In genomic region chr17:4934173-4934979, GRCh38 we compare ENCODE assay signal across 8 cellular contexts. TPM values are rescaled to one million over a fixed set of nuclear protein-coding genes. Genes with fewer than 3 reads are reported as not detected.
A peak's percentile ranks its signal among the peaks of the same experiment; 100 is the strongest.
DNase-seq lines count a peak whose midpoint lies in the region; ATAC-seq and TF ChIP-seq lines count a peak whose summit lies in the region.

No MANE protein-coding gene starts in this region.

- peak; percentile 17 for TF ChIP-seq CTCF in upper lobe of right lung (IDR thresholded peaks at IDR 0.05)

- 67% methylated on average over 14 of the region's 14 CpGs for WGBS in HUES64

- H3K4me3 ChIP-seq in HUES64 (ENCODE audit: low read length) (no peak overlapping the region), upper lobe of right lung (no peak overlapping the region)

- no peaks in the 10 kb centered on the region for H3K9me3 ChIP-seq in HUES64 (ENCODE audit: insufficient read depth, low read depth, low read length)
- no peaks in the 10 kb centered on the region for H3K9me3 ChIP-seq in upper lobe of right lung

- peak overlapping the region; percentile 50 for H3K27ac Mint-ChIP-seq in activated CD8-positive, alpha-beta T cell treated with anti-CD3 and anti-CD28 coated beads, Interleukin-2, amount 10 ng/mL, durations not matched to agents 7 days and 5 days

- no peaks in the 10 kb centered on the region for H3K9me3 Mint-ChIP-seq in activated CD8-positive, alpha-beta T cell treated with anti-CD3 and anti-CD28 coated beads, Interleukin-2, amount 10 ng/mL, durations not matched to agents 7 days and 5 days (ENCODE audit: insufficient read depth)

- POLR2A ChIA-PET in activated CD8-positive, alpha-beta T cell treated with anti-CD3 and anti-CD28 coated beads, Interleukin-2, amount 10 ng/mL, durations not matched to agents 7 days and 5 days (lab: Charles Lee): interaction anchor here (0.6 to 1.4 kb wide), 3 partner anchors 9 to 21 kb away, joined by 3 to 5 read pairs (median 3); no protein-coding TSS in a partner anchor

- H3K36me3 ChIP-seq in HUES64 (ENCODE audit: insufficient read depth, low read length) (peaks cover 21% of the 10 kb centered on the region), upper lobe of right lung (peaks cover 13% of the 10 kb centered on the region)

- peak; percentile 20 for ATAC-seq in activated CD8-positive, alpha-beta T cell treated with anti-CD3 and anti-CD28 coated beads, Interleukin-2, amount 10 ng/mL, durations not matched to agents 7 days and 5 days
- peak; percentile 50 for ATAC-seq in upper lobe of right lung
- no peak for ATAC-seq in HG03097 (IDR thresholded peaks at IDR 0.05; ENCODE audit: low FRiP score, unreplicated experiment)

- H3K4me3 Mint-ChIP-seq in activated CD8-positive, alpha-beta T cell treated with anti-CD3 and anti-CD28 coated beads, Interleukin-2, amount 10 ng/mL, durations not matched to agents 7 days and 5 days: no peak overlapping the region

- no peaks in the 10 kb centered on the region for H3K27me3 Mint-ChIP-seq in activated CD8-positive, alpha-beta T cell treated with anti-CD3 and anti-CD28 coated beads, Interleukin-2, amount 10 ng/mL, durations not matched to agents 7 days and 5 days (ENCODE audit: low read depth)

- H3K36me3 Mint-ChIP-seq in activated CD8-positive, alpha-beta T cell treated with anti-CD3 and anti-CD28 coated beads, Interleukin-2, amount 10 ng/mL, durations not matched to agents 7 days and 5 days (ENCODE audit: low read depth): peaks cover 61% of the 10 kb centered on the region

- H3K27me3 ChIP-seq in HUES64 (ENCODE audit: insufficient read depth, low read length) (no peaks in the 10 kb centered on the region), upper lobe of right lung (no peaks in the 10 kb centered on the region)

- peaks cover 9% of the 10 kb centered on the region; the same call in 1 of the 2 replicates for H3K4me1 ChIP-seq in HUES64 (ENCODE audit: insufficient read depth, low read length)
- peaks cover 17% of the 10 kb centered on the region for H3K4me1 ChIP-seq in upper lobe of right lung

- H3K27ac ChIP-seq in HUES64 (ENCODE audit: low read depth, low read length) (0 out of 2 replicates have a peak overlapping the region, but pooled peaks have one; percentile 6), upper lobe of right lung (no peak overlapping the region)

- peaks cover 47% of the 10 kb centered on the region for H3K4me1 Mint-ChIP-seq in activated CD8-positive, alpha-beta T cell treated with anti-CD3 and anti-CD28 coated beads, Interleukin-2, amount 10 ng/mL, durations not matched to agents 7 days and 5 days (ENCODE audit: low read depth)

- no peak overlapping the region for H3K9ac ChIP-seq in HUES64 (ENCODE audit: low read depth, low read length)

- CTCF ChIA-PET in activated CD8-positive, alpha-beta T cell treated with anti-CD3 and anti-CD28 coated beads, Interleukin-2, amount 10 ng/mL, durations not matched to agents 7 days and 5 days (lab: Charles Lee): interaction anchor here (0.7 to 1.3 kb wide), 3 partner anchors 25 to 33 kb away, joined by 3 to 5 read pairs (median 3); partner anchors contain the start of genes CHRNE and SPAG7

- peak; percentile 65 for DNase-seq in DMS53 (lab: John Stamatoyannopoulos, UW)
- DNase-seq in DMS53 treated with DMSO at 0.1 percent for 48 hours (lab: John Stamatoyannopoulos, UW; ENCODE audit: unreplicated experiment): no peak
- peak; percentile 35 for DNase-seq in activated CD8-positive, alpha-beta T cell treated with anti-CD3 and anti-CD28 coated beads, Interleukin-2, amount 10 ng/mL, durations not matched to agents 7 days and 5 days
- peak; percentile 70 for DNase-seq in iPS-NIHi11 (ENCODE audit: low spot score)
- peak; percentile 71 for DNase-seq in upper lobe of right lung
- no peak for DNase-seq in activated CD4-positive, alpha-beta T cell treated with anti-CD3 and anti-CD28 coated beads, Interleukin-2, amount 50 U/mL, for 4 hours

- intact Hi-C loops in upper lobe of right lung (cut with DNase I): no loop called here

RNA-seq across cellular contexts. Expression of gene GP1BA, which starts 2.3 kb away (rescaled TPM):
- not detected for polyA plus RNA-seq in HUES64 (2013, experiment 1 of 2)
- polyA plus RNA-seq in HUES64 (2013, experiment 2 of 2): not detected
- not detected for total RNA-seq in activated CD8-positive, alpha-beta T cell treated with anti-CD3 and anti-CD28 coated beads, Interleukin-2, amount 10 ng/mL, durations not matched to agents 7 days and 5 days
- total RNA-seq in upper lobe of right lung: 0.55 TPM

RNA-seq across cellular contexts. Expression of gene SLC25A11, which starts 5.5 kb away (rescaled TPM):
- polyA plus RNA-seq in HUES64 (2013, experiment 1 of 2): 53.6 TPM
- polyA plus RNA-seq in HUES64 (2013, experiment 2 of 2): 54.9 TPM
- total RNA-seq in activated CD8-positive, alpha-beta T cell treated with anti-CD3 and anti-CD28 coated beads, Interleukin-2, amount 10 ng/mL, durations not matched to agents 7 days and 5 days: 10 to 100 TPM; 78.5 to 86.4 TPM
- total RNA-seq in upper lobe of right lung: 55.0 TPM

RNA-seq across cellular contexts. Expression of gene RNF167, which starts 5.7 kb away (rescaled TPM):
- 93.3 TPM for polyA plus RNA-seq in HUES64 (2013, experiment 1 of 2)
- 106 TPM for polyA plus RNA-seq in HUES64 (2013, experiment 2 of 2)
- total RNA-seq in activated CD8-positive, alpha-beta T cell treated with anti-CD3 and anti-CD28 coated beads, Interleukin-2, amount 10 ng/mL, durations not matched to agents 7 days and 5 days: 100 to 1,000 TPM; 239 to 245 TPM
- total RNA-seq in upper lobe of right lung: 92.9 TPM

RNA-seq across cellular contexts. Expression of gene PFN1, which starts 14.0 kb away (rescaled TPM):
- polyA plus RNA-seq in HUES64 (2013, experiment 1 of 2): 1,291 TPM
- polyA plus RNA-seq in HUES64 (2013, experiment 2 of 2): 1,164 TPM
- 1,000 to 10,000 TPM; 2,493 to 2,581 TPM for total RNA-seq in activated CD8-positive, alpha-beta T cell treated with anti-CD3 and anti-CD28 coated beads, Interleukin-2, amount 10 ng/mL, durations not matched to agents 7 days and 5 days
- 457 TPM for total RNA-seq in upper lobe of right lung

RNA-seq across cellular contexts. Expression of gene ENO3, which starts 16.5 kb away (rescaled TPM):
- polyA plus RNA-seq in HUES64 (2013, experiment 1 of 2): 14.8 TPM
- polyA plus RNA-seq in HUES64 (2013, experiment 2 of 2): 18.8 TPM
- 10 to 100 TPM; 26.6 to 34.3 TPM for total RNA-seq in activated CD8-positive, alpha-beta T cell treated with anti-CD3 and anti-CD28 coated beads, Interleukin-2, amount 10 ng/mL, durations not matched to agents 7 days and 5 days
- 8.6 TPM for total RNA-seq in upper lobe of right lung

Comparison
In these comparisons a context has a peak if more than half of its experiments do, and no peak if none do; other contexts are left out.
1. DNase-seq: peak in DMS53 (single experiment), activated CD8-positive, alpha-beta T cell treated with anti-CD3 and anti-CD28 coated beads, Interleukin-2, amount 10 ng/mL, durations not matched to agents 7 days and 5 days (single experiment), iPS-NIHi11 (single experiment) and upper lobe of right lung (single experiment); none in DMS53 treated with DMSO at 0.1 percent for 48 hours (single experiment) and activated CD4-positive, alpha-beta T cell treated with anti-CD3 and anti-CD28 coated beads, Interleukin-2, amount 50 U/mL, for 4 hours (0 of 2).